Comparison of ENCODE assay signal across 21 cellular contexts in genomic region chr19:2547721-2548120, GRCh38.
DNase-seq lines count a peak whose midpoint lies in the region; ATAC-seq, FAIRE-seq and TF ChIP-seq lines count a peak whose summit lies in the region.
"Had no signal": no experiment of that assay in that cellular context is flagged by ENCODE, and none has a peak within 500 bp of the region (broad histone marks: within the 10 kb centered on the region; RNA-seq: fewer than 3 reads in every experiment).

No MANE protein-coding gene starts in this region.

- peaks cover 41% of the 10 kb centered on the region for H3K4me1 ChIP-seq in A549
- peaks cover 29 to 48% of the 10 kb centered on the region in 2 donors for H3K4me1 ChIP-seq in adrenal gland (replicated peaks in 1 of 2)
- H3K4me1 ChIP-seq in right cardiac atrium (ENCODE audit: control insufficient read depth, insufficient read depth, low read length) = peaks cover 16% of the 10 kb centered on the region
- H3K4me1 ChIP-seq in sigmoid colon = peaks cover 0 to 71% (median 62%) of the 10 kb centered on the region in 4 donors

- intact Hi-C loops in adrenal gland (cut with DNase I) = loop anchor here in 1 of 2 donors (10.0 kb wide), 1 partner anchor 53 kb away; no protein-coding TSS in a partner anchor
- intact Hi-C loops in right cardiac atrium (cut with DNase I) = no loop called here
- intact Hi-C loops in sigmoid colon (cut with DNase I) = no loop called here

- H3K36me3 ChIP-seq in adrenal gland (replicated peaks in 1 of 2) (no peaks in the 10 kb centered on the region), sigmoid colon (no peaks in the 10 kb centered on the region)
- H3K36me3 ChIP-seq: neutrophil had no signal

- TF ChIP-seq EP300 in A549 (IDR thresholded peaks at IDR 0.05) = no peak
- no peak for TF ChIP-seq EP300 in sigmoid colon (IDR thresholded peaks at IDR 0.05)

- H3K9me3 Mint-ChIP-seq in glutamatergic neuron (ENCODE audit: unreplicated experiment) = peaks cover 9% of the 10 kb centered on the region
- H3K9me3 Mint-ChIP-seq: activated naive CD4-positive, alpha-beta T cell treated with anti-CD3 and anti-CD28 coated beads, Interleukin-2, amount 10 ng/mL, durations not matched to agents 7 days and 5 days had no signal

- H3K4me2 ChIP-seq in A549 = no peak overlapping the region

- CTCF ChIA-PET in A549 (lab: Yijun Ruan, JAX) = no interaction called here

- DNase-seq in A549 (ENCODE audit: low read depth in 1 of 2, low spot score in 1 of 2) (no peak), adrenal gland (no peak), right cardiac atrium (peak in 2 of 3 donors; percentile 28 to 56), sigmoid colon (peak; percentile 60), T-helper 9 cell (no peak), glutamatergic neuron (no peak), RKO (ENCODE audit: low spot score) (no peak)
- DNase-seq in activated effector memory CD4-positive, alpha-beta T cell treated with Interleukin-2 at 50 U/mL for 16 hours = no peak
- DNase-seq: activated CD4-positive, alpha-beta T cell treated with anti-CD3 and anti-CD28 coated beads, Interleukin-2, amount 10 ng/mL, durations not matched to agents 7 days and 5 days; activated naive CD4-positive, alpha-beta T cell treated with anti-CD3 and anti-CD28 coated beads, Interleukin-2, amount 10 ng/mL, durations not matched to agents 7 days and 5 days; activated T-cell treated with anti-CD3 and anti-CD28 coated beads for 4 hours; CD4-positive, CD25-positive, alpha-beta regulatory T cell; DND-41; HCEC 1CT; NCI-H1417; NCI-H748 treated with DMSO at 0.1 percent for 48 hours; stimulated activated CD4-positive, alpha-beta T cell treated with anti-CD3 and anti-CD28 coated beads, Interleukin-4, amount 100 ng/mL, for 24 hours had no signal

- peaks cover 12% of the 10 kb centered on the region for H3K27me3 Mint-ChIP-seq in glutamatergic neuron (ENCODE audit: unreplicated experiment)
- H3K27me3 Mint-ChIP-seq: activated CD4-positive, alpha-beta T cell treated with anti-CD3 and anti-CD28 coated beads, Interleukin-2, amount 10 ng/mL, durations not matched to agents 7 days and 5 days; activated naive CD4-positive, alpha-beta T cell treated with anti-CD3 and anti-CD28 coated beads, Interleukin-2, amount 10 ng/mL, durations not matched to agents 7 days and 5 days; CD4-positive, CD25-positive, alpha-beta regulatory T cell had no signal

- no peaks in the 10 kb centered on the region for H3K36me3 Mint-ChIP-seq in glutamatergic neuron (ENCODE audit: unreplicated experiment)
- H3K36me3 Mint-ChIP-seq: activated naive CD4-positive, alpha-beta T cell treated with anti-CD3 and anti-CD28 coated beads, Interleukin-2, amount 10 ng/mL, durations not matched to agents 7 days and 5 days; brain; CD4-positive, CD25-positive, alpha-beta regulatory T cell had no signal

- TF ChIP-seq POLR2A in A549 (IDR thresholded peaks at IDR 0.05; ENCODE audit: low read length) = no peak
- no peak for TF ChIP-seq POLR2A in adrenal gland (IDR thresholded peaks at IDR 0.05)
- TF ChIP-seq POLR2A in sigmoid colon (IDR thresholded peaks at IDR 0.05) = no peak

- H3K27me3 ChIP-seq in adrenal gland (no peaks in the 10 kb centered on the region), right cardiac atrium (ENCODE audit: control insufficient read depth, insufficient read depth) (no peaks in the 10 kb centered on the region), sigmoid colon (no peaks in the 10 kb centered on the region)
- H3K27me3 ChIP-seq: neutrophil had no signal

- no peak for FAIRE-seq in A549 (lab: Jason Lieb, UNC)
- FAIRE-seq: GM19239, islet of Langerhans had no signal

- H3K4me3 ChIP-seq in A549 (no peak overlapping the region), adrenal gland (no peak overlapping the region), right cardiac atrium (ENCODE audit: low read length) (no peak overlapping the region), sigmoid colon (no peak overlapping the region)

- no peaks in the 10 kb centered on the region for H3K9me3 ChIP-seq in A549
- no peaks in the 10 kb centered on the region for H3K9me3 ChIP-seq in adrenal gland (replicated peaks in 1 of 3)
- H3K9me3 ChIP-seq in right cardiac atrium (ENCODE audit: control insufficient read depth, low read length) = no peaks in the 10 kb centered on the region
- no peaks in the 10 kb centered on the region for H3K9me3 ChIP-seq in sigmoid colon
- H3K9me3 ChIP-seq: neutrophil had no signal

- no peak overlapping the region for H3K27ac Mint-ChIP-seq in glutamatergic neuron (ENCODE audit: unreplicated experiment)
- H3K27ac Mint-ChIP-seq: activated CD4-positive, alpha-beta T cell treated with anti-CD3 and anti-CD28 coated beads, Interleukin-2, amount 10 ng/mL, durations not matched to agents 7 days and 5 days; activated naive CD4-positive, alpha-beta T cell treated with anti-CD3 and anti-CD28 coated beads, Interleukin-2, amount 10 ng/mL, durations not matched to agents 7 days and 5 days; CD4-positive, CD25-positive, alpha-beta regulatory T cell had no signal

- TF ChIP-seq RAD21 in A549 (conservative IDR thresholded peaks at IDR 0.05 in 1 of 2, IDR thresholded peaks at IDR 0.05 in 1 of 2) = no peak

- ATAC-seq in A549 = no peak
- no peak for ATAC-seq in right cardiac atrium

- WGBS in A549 (ENCODE audit: missing lambda C conversion rate) = 83% methylated on average over 2 of the region's 9 CpGs
- WGBS in adrenal gland, 4 donors = 83 to 93% (median 91%) methylated on average over 2 to 9 of the region's 9 CpGs
- WGBS in right cardiac atrium = 87% methylated on average over 9 of the region's 9 CpGs
- WGBS in sigmoid colon, 2 donors = 88 to 93% methylated on average over 9 of the region's 9 CpGs

- TF ChIP-seq CTCF in A549 (IDR thresholded peaks at IDR 0.05) (no peak), adrenal gland (IDR thresholded peaks at IDR 0.05) (no peak), sigmoid colon (IDR thresholded peaks at IDR 0.05) (no peak), glutamatergic neuron (IDR thresholded peaks at IDR 0.05; ENCODE audit: partially characterized antibody, unreplicated experiment) (no peak)

- no peak overlapping the region for H3K4me3 Mint-ChIP-seq in glutamatergic neuron (ENCODE audit: unreplicated experiment)
- H3K4me3 Mint-ChIP-seq: activated CD4-positive, alpha-beta T cell treated with anti-CD3 and anti-CD28 coated beads, Interleukin-2, amount 10 ng/mL, durations not matched to agents 7 days and 5 days; activated naive CD4-positive, alpha-beta T cell treated with anti-CD3 and anti-CD28 coated beads, Interleukin-2, amount 10 ng/mL, durations not matched to agents 7 days and 5 days had no signal

- POLR2A ChIA-PET in A549 (lab: Yijun Ruan, JAX) = interaction anchor here (0.7 kb wide), 1 partner anchor 22 kb away, joined by 3 read pairs; no protein-coding TSS in a partner anchor

- H3K4me1 Mint-ChIP-seq in glutamatergic neuron (ENCODE audit: low read depth, unreplicated experiment) = peaks cover 13% of the 10 kb centered on the region

- H3K27ac ChIP-seq in A549 (peak overlapping the region; percentile 46 to 97; a peak in 4 of 6 replicates), adrenal gland (peak overlapping the region in 3 of 5 donors; percentile 90 to 98 (median 97)), right cardiac atrium (ENCODE audit: low read length) (peak overlapping the region; percentile 66), sigmoid colon (peak overlapping the region in 3 of 4 donors; percentile 22 to 98 (median 96))
- H3K27ac ChIP-seq: neutrophil had no signal

TF ChIP-seq in A549, 52 proteins besides CTCF, POLR2A, EP300 and RAD21:
- no peak for TF ChIP-seq E2F6 (IDR thresholded peaks at IDR 0.05; ENCODE audit: borderline replicate concordance, low read depth)
- TF ChIP-seq RARB (CRISPR knock-in tag; IDR thresholded peaks at IDR 0.05) = no peak
- TF ChIP-seq JUN (IDR thresholded peaks at IDR 0.05) = no peak
- no peak for TF ChIP-seq ZNF302 (CRISPR knock-in tag; IDR thresholded peaks at IDR 0.05)
- TF ChIP-seq SREBF2 (IDR thresholded peaks at IDR 0.05) = no peak
- TF ChIP-seq CHD2 (IDR thresholded peaks at IDR 0.05; ENCODE audit: low read length, partially characterized antibody) = no peak
- no peak for TF ChIP-seq NPAS2 (CRISPR knock-in tag; IDR thresholded peaks at IDR 0.05; ENCODE audit: borderline replicate concordance)
- no peak for TF ChIP-seq POLR2AphosphoS2 (conservative IDR thresholded peaks at IDR 0.05; ENCODE audit: low read length)
- no peak for TF ChIP-seq FOSB (CRISPR knock-in tag; IDR thresholded peaks at IDR 0.05)
- no peak for TF ChIP-seq HDAC2 (IDR thresholded peaks at IDR 0.05)
- TF ChIP-seq NR3C1 (IDR thresholded peaks at IDR 0.05) = no peak
- TF ChIP-seq NFE2L2 (conservative IDR thresholded peaks at IDR 0.05; ENCODE audit: low read length) = no peak

Comparison
In these comparisons a context has a peak if more than half of its experiments do, and no peak if none do; other contexts are left out.
1. DNase-seq: peak in right cardiac atrium (2 of 3) and sigmoid colon (single experiment); none in A549 (0 of 2), adrenal gland (0 of 7), T-helper 9 cell (single experiment), glutamatergic neuron (single experiment), RKO (single experiment) and activated effector memory CD4-positive, alpha-beta T cell treated with Interleukin-2 at 50 U/mL for 16 hours (single experiment).
2. Peak in every context shown above with its lines, with median percentiles within 50 percentile points of each other: H3K27ac ChIP-seq.